Comparison of ENCODE assay signal across 1 cellular context in the genomic region with DNA sequence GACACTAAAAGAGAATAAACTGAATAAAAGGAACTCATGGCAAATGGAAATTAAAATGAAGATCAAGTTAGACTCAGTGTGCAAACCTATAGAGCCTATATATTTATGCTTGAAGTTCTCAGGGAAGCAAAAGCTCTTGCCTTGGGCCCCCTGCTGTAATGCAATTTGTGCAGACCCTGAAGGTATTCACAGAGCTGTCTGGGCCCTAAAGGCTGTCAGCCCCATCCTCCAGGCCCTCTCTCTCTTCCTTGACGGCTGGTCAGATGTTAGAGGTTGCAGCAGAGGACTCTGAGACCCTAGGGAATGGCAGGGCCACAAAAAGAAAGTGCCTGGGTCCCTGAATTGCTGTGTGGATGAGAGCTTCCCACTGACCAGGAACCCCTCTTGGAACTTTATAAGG.
TF ChIP-seq lines count a peak whose summit lies in the region.

No MANE protein-coding gene starts in this region.

TF ChIP-seq in GM23338, 12 proteins besides CTCF, POLR2A, EP300 and RAD21 (continued from another document):
- TF ChIP-seq, protein P1, sequence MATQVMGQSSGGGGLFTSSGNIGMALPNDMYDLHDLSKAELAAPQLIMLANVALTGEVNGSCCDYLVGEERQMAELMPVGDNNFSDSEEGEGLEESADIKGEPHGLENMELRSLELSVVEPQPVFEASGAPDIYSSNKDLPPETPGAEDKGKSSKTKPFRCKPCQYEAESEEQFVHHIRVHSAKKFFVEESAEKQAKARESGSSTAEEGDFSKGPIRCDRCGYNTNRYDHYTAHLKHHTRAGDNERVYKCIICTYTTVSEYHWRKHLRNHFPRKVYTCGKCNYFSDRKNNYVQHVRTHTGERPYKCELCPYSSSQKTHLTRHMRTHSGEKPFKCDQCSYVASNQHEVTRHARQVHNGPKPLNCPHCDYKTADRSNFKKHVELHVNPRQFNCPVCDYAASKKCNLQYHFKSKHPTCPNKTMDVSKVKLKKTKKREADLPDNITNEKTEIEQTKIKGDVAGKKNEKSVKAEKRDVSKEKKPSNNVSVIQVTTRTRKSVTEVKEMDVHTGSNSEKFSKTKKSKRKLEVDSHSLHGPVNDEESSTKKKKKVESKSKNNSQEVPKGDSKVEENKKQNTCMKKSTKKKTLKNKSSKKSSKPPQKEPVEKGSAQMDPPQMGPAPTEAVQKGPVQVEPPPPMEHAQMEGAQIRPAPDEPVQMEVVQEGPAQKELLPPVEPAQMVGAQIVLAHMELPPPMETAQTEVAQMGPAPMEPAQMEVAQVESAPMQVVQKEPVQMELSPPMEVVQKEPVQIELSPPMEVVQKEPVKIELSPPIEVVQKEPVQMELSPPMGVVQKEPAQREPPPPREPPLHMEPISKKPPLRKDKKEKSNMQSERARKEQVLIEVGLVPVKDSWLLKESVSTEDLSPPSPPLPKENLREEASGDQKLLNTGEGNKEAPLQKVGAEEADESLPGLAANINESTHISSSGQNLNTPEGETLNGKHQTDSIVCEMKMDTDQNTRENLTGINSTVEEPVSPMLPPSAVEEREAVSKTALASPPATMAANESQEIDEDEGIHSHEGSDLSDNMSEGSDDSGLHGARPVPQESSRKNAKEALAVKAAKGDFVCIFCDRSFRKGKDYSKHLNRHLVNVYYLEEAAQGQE (IDR thresholded peaks at IDR 0.05; ENCODE audit: unreplicated experiment), result no peak
- TF ChIP-seq ZNF462 (CRISPR knock-in tag; IDR thresholded peaks at IDR 0.05), result no peak
- TF ChIP-seq ETS1 (IDR thresholded peaks at IDR 0.05), result no peak
- no peak for TF ChIP-seq POLR2AphosphoS5 (IDR thresholded peaks at IDR 0.05; ENCODE audit: low read depth)
- TF ChIP-seq CREB1 (CRISPR knock-in tag; IDR thresholded peaks at IDR 0.05; ENCODE audit: low read depth), result no peak
- no peak for TF ChIP-seq ZNF114 (CRISPR knock-in tag; IDR thresholded peaks at IDR 0.05)
- no peak for TF ChIP-seq NANOG (IDR thresholded peaks at IDR 0.05; ENCODE audit: borderline replicate concordance)
- no peak for TF ChIP-seq ZNF331 (CRISPR knock-in tag; IDR thresholded peaks at IDR 0.05; ENCODE audit: low read depth)
